Comparison of ENCODE assay signal across 2 cellular contexts in the genomic region with DNA sequence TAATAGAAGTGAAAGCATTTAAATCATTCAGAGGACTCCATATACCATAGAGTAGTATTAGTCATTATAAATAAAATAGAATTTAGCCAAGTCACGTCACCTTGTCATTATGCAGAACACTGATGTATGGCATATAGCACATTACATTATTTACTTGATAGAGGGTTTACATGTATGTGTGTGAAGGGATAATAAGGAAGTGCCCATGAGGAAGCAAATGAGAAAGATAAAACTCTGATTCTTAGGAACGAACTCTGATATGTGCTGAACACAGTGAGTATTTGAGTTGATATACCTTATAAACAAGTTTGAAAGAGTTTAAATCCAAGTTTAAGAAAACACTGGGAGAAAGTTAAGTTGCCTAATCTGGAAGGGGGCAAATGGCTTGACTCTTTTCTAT.
TF ChIP-seq lines count a peak whose summit lies in the region.

No MANE protein-coding gene starts in this region.

TF ChIP-seq in GM23338, 12 proteins besides CTCF, POLR2A, EP300 and RAD21:
- TF ChIP-seq STAT1 (IDR thresholded peaks at IDR 0.05; ENCODE audit: unreplicated experiment) (no peak), POLR2AphosphoS5 (IDR thresholded peaks at IDR 0.05; ENCODE audit: low read depth) (no peak), EZH2 (IDR thresholded peaks at IDR 0.05; ENCODE audit: low read depth, unreplicated experiment) (no peak), ZNF114 (CRISPR knock-in tag; IDR thresholded peaks at IDR 0.05) (no peak), CREB1 (CRISPR knock-in tag; IDR thresholded peaks at IDR 0.05; ENCODE audit: low read depth) (no peak), ZNF331 (CRISPR knock-in tag; IDR thresholded peaks at IDR 0.05; ENCODE audit: low read depth) (no peak)
- TF ChIP-seq, protein P1, sequence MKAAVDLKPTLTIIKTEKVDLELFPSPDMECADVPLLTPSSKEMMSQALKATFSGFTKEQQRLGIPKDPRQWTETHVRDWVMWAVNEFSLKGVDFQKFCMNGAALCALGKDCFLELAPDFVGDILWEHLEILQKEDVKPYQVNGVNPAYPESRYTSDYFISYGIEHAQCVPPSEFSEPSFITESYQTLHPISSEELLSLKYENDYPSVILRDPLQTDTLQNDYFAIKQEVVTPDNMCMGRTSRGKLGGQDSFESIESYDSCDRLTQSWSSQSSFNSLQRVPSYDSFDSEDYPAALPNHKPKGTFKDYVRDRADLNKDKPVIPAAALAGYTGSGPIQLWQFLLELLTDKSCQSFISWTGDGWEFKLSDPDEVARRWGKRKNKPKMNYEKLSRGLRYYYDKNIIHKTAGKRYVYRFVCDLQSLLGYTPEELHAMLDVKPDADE (IDR thresholded peaks at IDR 0.05) = no peak
- TF ChIP-seq, protein P2, sequence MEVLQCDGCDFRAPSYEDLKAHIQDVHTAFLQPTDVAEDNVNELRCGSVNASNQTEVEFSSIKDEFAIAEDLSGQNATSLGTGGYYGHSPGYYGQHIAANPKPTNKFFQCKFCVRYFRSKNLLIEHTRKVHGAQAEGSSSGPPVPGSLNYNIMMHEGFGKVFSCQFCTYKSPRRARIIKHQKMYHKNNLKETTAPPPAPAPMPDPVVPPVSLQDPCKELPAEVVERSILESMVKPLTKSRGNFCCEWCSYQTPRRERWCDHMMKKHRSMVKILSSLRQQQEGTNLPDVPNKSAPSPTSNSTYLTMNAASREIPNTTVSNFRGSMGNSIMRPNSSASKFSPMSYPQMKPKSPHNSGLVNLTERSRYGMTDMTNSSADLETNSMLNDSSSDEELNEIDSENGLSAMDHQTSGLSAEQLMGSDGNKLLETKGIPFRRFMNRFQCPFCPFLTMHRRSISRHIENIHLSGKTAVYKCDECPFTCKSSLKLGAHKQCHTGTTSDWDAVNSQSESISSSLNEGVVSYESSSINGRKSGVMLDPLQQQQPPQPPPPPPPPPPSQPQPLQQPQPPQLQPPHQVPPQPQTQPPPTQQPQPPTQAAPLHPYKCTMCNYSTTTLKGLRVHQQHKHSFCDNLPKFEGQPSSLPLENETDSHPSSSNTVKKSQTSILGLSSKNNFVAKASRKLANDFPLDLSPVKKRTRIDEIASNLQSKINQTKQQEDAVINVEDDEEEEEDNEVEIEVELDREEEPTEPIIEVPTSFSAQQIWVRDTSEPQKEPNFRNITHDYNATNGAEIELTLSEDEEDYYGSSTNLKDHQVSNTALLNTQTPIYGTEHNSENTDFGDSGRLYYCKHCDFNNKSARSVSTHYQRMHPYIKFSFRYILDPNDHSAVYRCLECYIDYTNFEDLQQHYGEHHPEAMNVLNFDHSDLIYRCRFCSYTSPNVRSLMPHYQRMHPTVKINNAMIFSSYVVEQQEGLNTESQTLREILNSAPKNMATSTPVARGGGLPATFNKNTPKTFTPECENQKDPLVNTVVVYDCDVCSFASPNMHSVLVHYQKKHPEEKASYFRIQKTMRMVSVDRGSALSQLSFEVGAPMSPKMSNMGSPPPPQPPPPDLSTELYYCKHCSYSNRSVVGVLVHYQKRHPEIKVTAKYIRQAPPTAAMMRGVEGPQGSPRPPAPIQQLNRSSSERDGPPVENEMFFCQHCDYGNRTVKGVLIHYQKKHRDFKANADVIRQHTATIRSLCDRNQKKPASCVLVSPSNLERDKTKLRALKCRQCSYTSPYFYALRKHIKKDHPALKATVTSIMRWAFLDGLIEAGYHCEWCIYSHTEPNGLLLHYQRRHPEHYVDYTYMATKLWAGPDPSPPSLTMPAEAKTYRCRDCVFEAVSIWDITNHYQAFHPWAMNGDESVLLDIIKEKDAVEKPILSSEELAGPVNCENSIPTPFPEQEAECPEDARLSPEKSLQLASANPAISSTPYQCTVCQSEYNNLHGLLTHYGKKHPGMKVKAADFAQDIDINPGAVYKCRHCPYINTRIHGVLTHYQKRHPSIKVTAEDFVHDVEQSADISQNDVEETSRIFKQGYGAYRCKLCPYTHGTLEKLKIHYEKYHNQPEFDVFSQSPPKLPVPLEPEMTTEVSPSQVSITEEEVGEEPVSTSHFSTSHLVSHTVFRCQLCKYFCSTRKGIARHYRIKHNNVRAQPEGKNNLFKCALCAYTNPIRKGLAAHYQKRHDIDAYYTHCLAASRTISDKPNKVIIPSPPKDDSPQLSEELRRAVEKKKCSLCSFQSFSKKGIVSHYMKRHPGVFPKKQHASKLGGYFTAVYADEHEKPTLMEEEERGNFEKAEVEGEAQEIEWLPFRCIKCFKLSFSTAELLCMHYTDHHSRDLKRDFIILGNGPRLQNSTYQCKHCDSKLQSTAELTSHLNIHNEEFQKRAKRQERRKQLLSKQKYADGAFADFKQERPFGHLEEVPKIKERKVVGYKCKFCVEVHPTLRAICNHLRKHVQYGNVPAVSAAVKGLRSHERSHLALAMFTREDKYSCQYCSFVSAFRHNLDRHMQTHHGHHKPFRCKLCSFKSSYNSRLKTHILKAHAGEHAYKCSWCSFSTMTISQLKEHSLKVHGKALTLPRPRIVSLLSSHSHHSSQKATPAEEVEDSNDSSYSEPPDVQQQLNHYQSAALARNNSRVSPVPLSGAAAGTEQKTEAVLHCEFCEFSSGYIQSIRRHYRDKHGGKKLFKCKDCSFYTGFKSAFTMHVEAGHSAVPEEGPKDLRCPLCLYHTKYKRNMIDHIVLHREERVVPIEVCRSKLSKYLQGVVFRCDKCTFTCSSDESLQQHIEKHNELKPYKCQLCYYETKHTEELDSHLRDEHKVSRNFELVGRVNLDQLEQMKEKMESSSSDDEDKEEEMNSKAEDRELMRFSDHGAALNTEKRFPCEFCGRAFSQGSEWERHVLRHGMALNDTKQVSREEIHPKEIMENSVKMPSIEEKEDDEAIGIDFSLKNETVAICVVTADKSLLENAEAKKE (CRISPR knock-in tag; IDR thresholded peaks at IDR 0.05) = no peak
- TF ChIP-seq, protein P3, sequence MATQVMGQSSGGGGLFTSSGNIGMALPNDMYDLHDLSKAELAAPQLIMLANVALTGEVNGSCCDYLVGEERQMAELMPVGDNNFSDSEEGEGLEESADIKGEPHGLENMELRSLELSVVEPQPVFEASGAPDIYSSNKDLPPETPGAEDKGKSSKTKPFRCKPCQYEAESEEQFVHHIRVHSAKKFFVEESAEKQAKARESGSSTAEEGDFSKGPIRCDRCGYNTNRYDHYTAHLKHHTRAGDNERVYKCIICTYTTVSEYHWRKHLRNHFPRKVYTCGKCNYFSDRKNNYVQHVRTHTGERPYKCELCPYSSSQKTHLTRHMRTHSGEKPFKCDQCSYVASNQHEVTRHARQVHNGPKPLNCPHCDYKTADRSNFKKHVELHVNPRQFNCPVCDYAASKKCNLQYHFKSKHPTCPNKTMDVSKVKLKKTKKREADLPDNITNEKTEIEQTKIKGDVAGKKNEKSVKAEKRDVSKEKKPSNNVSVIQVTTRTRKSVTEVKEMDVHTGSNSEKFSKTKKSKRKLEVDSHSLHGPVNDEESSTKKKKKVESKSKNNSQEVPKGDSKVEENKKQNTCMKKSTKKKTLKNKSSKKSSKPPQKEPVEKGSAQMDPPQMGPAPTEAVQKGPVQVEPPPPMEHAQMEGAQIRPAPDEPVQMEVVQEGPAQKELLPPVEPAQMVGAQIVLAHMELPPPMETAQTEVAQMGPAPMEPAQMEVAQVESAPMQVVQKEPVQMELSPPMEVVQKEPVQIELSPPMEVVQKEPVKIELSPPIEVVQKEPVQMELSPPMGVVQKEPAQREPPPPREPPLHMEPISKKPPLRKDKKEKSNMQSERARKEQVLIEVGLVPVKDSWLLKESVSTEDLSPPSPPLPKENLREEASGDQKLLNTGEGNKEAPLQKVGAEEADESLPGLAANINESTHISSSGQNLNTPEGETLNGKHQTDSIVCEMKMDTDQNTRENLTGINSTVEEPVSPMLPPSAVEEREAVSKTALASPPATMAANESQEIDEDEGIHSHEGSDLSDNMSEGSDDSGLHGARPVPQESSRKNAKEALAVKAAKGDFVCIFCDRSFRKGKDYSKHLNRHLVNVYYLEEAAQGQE (IDR thresholded peaks at IDR 0.05; ENCODE audit: unreplicated experiment) = no peak

TF ChIP-seq in SK-N-SH, 30 proteins besides CTCF, POLR2A, EP300 and RAD21:
- TF ChIP-seq FOXM1 (IDR thresholded peaks at IDR 0.05; ENCODE audit: low read depth) (no peak), RFX5 (IDR thresholded peaks at IDR 0.05; ENCODE audit: low read length) (no peak), MXI1 (IDR thresholded peaks at IDR 0.05; ENCODE audit: low read depth, low read length) (no peak), NFIC (IDR thresholded peaks at IDR 0.05; ENCODE audit: borderline replicate concordance) (no peak), MEF2A (IDR thresholded peaks at IDR 0.05; ENCODE audit: borderline replicate concordance, low read depth) (no peak), CHD2 (IDR thresholded peaks at IDR 0.05; ENCODE audit: low read length, partially characterized antibody) (no peak), FOSL2 (IDR thresholded peaks at IDR 0.05; ENCODE audit: borderline replicate concordance, low read depth) (no peak), SMC3 (IDR thresholded peaks at IDR 0.05; ENCODE audit: low read depth, low read length) (no peak), GATA2 (CRISPR knock-in tag; IDR thresholded peaks at IDR 0.05) (no peak), TCF12 (IDR thresholded peaks at IDR 0.05) (no peak), FOXJ3 (CRISPR knock-in tag; IDR thresholded peaks at IDR 0.05) (no peak), EZH2phosphoT487 (IDR thresholded peaks at IDR 0.05; ENCODE audit: borderline replicate concordance, low read depth) (no peak)
- TF ChIP-seq, protein P4, sequence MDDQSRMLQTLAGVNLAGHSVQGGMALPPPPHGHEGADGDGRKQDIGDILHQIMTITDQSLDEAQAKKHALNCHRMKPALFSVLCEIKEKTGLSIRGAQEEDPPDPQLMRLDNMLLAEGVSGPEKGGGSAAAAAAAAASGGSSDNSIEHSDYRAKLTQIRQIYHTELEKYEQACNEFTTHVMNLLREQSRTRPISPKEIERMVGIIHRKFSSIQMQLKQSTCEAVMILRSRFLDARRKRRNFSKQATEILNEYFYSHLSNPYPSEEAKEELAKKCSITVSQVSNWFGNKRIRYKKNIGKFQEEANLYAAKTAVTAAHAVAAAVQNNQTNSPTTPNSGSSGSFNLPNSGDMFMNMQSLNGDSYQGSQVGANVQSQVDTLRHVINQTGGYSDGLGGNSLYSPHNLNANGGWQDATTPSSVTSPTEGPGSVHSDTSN (IDR thresholded peaks at IDR 0.05) = no peak
- TF ChIP-seq, protein P5, sequence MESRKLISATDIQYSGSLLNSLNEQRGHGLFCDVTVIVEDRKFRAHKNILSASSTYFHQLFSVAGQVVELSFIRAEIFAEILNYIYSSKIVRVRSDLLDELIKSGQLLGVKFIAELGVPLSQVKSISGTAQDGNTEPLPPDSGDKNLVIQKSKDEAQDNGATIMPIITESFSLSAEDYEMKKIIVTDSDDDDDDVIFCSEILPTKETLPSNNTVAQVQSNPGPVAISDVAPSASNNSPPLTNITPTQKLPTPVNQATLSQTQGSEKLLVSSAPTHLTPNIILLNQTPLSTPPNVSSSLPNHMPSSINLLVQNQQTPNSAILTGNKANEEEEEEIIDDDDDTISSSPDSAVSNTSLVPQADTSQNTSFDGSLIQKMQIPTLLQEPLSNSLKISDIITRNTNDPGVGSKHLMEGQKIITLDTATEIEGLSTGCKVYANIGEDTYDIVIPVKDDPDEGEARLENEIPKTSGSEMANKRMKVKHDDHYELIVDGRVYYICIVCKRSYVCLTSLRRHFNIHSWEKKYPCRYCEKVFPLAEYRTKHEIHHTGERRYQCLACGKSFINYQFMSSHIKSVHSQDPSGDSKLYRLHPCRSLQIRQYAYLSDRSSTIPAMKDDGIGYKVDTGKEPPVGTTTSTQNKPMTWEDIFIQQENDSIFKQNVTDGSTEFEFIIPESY (IDR thresholded peaks at IDR 0.05; ENCODE audit: borderline replicate concordance, low read depth) = no peak
- TF ChIP-seq, protein P3 (IDR thresholded peaks at IDR 0.05; ENCODE audit: low read depth, low read length) = no peak
- TF ChIP-seq, protein P6, sequence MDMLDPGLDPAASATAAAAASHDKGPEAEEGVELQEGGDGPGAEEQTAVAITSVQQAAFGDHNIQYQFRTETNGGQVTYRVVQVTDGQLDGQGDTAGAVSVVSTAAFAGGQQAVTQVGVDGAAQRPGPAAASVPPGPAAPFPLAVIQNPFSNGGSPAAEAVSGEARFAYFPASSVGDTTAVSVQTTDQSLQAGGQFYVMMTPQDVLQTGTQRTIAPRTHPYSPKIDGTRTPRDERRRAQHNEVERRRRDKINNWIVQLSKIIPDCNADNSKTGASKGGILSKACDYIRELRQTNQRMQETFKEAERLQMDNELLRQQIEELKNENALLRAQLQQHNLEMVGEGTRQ (IDR thresholded peaks at IDR 0.05; ENCODE audit: borderline replicate concordance, low read depth, low read length) = no peak
TF ChIP-seq in SK-N-SH: peak in this region for 0.
